ENCODE assay signal across 8 cellular contexts in the genomic region with DNA sequence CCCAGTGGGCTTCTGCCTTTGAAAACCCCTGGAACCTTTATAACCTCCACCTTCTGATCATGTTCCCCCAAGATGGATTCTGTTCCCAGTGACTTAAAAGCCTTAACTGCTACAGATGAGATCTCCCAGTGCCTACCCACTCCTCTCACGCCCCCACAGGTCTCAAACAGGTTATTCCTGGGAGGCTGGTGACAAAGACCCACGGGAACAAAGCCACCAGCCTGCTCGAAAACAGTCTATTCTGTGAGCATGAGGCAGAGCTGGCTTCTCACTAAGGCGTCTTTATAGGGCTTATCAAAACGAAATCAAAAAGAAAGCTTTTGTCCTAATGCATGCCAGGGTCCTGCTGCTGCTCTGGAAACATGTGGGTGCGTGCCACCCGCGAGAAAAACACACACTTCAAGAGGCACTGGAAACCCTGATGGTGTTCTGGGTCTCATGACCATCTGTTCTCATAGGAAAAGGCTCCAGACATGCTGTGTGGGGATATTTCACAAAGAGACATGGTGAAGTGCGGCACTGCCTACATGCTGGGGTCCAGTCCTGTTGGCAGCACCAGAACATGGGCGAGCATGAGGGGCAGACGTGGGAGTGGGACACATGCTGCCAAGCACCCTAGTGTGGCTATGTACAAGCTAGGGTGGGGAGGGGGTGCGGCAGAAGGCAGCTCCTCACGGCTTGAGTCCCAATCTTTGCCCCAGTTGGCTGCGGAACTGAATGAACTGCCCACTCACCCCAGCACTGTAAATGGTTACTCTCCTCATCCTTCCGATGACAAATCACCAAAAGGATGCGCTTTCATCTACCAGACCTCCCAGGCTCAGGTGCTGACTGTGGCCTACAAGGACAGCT.
DNase-seq lines count a peak whose midpoint lies in the region.

No MANE protein-coding gene starts in this region.

- CTCF ChIA-PET in activated naive CD4-positive, alpha-beta T cell treated with anti-CD3 and anti-CD28 coated beads, Interleukin-2, amount 10 ng/mL, durations not matched to agents 7 days and 5 days (lab: Charles Lee), result interaction anchor here (1.2 to 2.3 kb wide), 7 partner anchors 14 to 78 kb away, joined by 3 to 8 read pairs (median 5); no protein-coding TSS in a partner anchor

- DNase-seq in activated CD4-positive, alpha-beta T cell treated with anti-CD3 and anti-CD28 coated beads for 48 hours, result peak; percentile 36
- DNase-seq in activated CD4-positive, alpha-beta T cell treated with anti-CD3 and anti-CD28 coated beads for 4 hours, result no peak
- no peak for DNase-seq in activated naive CD4-positive, alpha-beta T cell treated with anti-CD3 and anti-CD28 coated beads, Interleukin-2, amount 10 ng/mL, durations not matched to agents 7 days and 5 days
- DNase-seq in AG20443 (ENCODE audit: low spot score), result no peak
- DNase-seq in C1 segment of cervical spinal cord (lab: John Stamatoyannopoulos, UW), result no peak
- DNase-seq in HCEC 1CT, result no peak

- no peak overlapping the region for H3K27ac ChIP-seq in iPS-20b (ENCODE audit: low read length)
- H3K27ac ChIP-seq in subcutaneous abdominal adipose tissue (ENCODE audit: low read depth, low read length), result peak overlapping the region; percentile 86

- H3K27me3 ChIP-seq in iPS-20b (ENCODE audit: insufficient read depth, low read length) (peaks cover 21% of the 10 kb centered on the region), subcutaneous abdominal adipose tissue (ENCODE audit: control insufficient read depth in 5 of 5, insufficient read depth in 4 of 5, low read length in 5 of 5) (peaks cover 0 to 5% (median 0%) of the 10 kb centered on the region in 5 donors)

- H3K9me3 Mint-ChIP-seq in activated naive CD4-positive, alpha-beta T cell treated with anti-CD3 and anti-CD28 coated beads, Interleukin-2, amount 10 ng/mL, durations not matched to agents 7 days and 5 days, result no peaks in the 10 kb centered on the region

- peaks cover 12% of the 10 kb centered on the region for H3K27me3 Mint-ChIP-seq in activated naive CD4-positive, alpha-beta T cell treated with anti-CD3 and anti-CD28 coated beads, Interleukin-2, amount 10 ng/mL, durations not matched to agents 7 days and 5 days

- H3K9ac ChIP-seq in iPS-20b (ENCODE audit: low read depth, low read length) (peak overlapping the region; percentile 78; the same call in 1 of the 2 replicates), subcutaneous abdominal adipose tissue (ENCODE audit: low read length in 5 of 5) (peak overlapping the region; percentile 63 to 96 (median 87))

- H3K27ac Mint-ChIP-seq in activated naive CD4-positive, alpha-beta T cell treated with anti-CD3 and anti-CD28 coated beads, Interleukin-2, amount 10 ng/mL, durations not matched to agents 7 days and 5 days, result peak overlapping the region; percentile 85

- H3K36me3 ChIP-seq in iPS-20b (ENCODE audit: insufficient read depth, low read depth, low read length) (peaks cover 13% of the 10 kb centered on the region), subcutaneous abdominal adipose tissue (ENCODE audit: control insufficient read depth in 5 of 5, insufficient read depth in 5 of 5, low read length in 5 of 5) (peaks cover 0 to 16% (median 5%) of the 10 kb centered on the region in 5 donors)

- H3K36me3 Mint-ChIP-seq in activated naive CD4-positive, alpha-beta T cell treated with anti-CD3 and anti-CD28 coated beads, Interleukin-2, amount 10 ng/mL, durations not matched to agents 7 days and 5 days, result peaks cover 34% of the 10 kb centered on the region

- H3K4me1 Mint-ChIP-seq in activated naive CD4-positive, alpha-beta T cell treated with anti-CD3 and anti-CD28 coated beads, Interleukin-2, amount 10 ng/mL, durations not matched to agents 7 days and 5 days, result peaks cover 74% of the 10 kb centered on the region

- H3K4me1 ChIP-seq in iPS-20b (ENCODE audit: insufficient read depth, low read length), result peaks cover 21% of the 10 kb centered on the region
- H3K4me1 ChIP-seq in subcutaneous abdominal adipose tissue (ENCODE audit: control insufficient read depth in 5 of 5, insufficient read depth in 5 of 5, low read length in 5 of 5), result peaks cover 20 to 78% (median 73%) of the 10 kb centered on the region in 5 donors

- H3K4me3 ChIP-seq in iPS-20b (ENCODE audit: low read length) (peak overlapping the region; percentile 82), subcutaneous abdominal adipose tissue (ENCODE audit: low read depth in 1 of 5, low read length in 5 of 5) (peak overlapping the region; percentile 84 to 98 (median 93))

- H3K9me3 ChIP-seq in iPS-20b (ENCODE audit: insufficient read depth, low read depth, low read length) (no peaks in the 10 kb centered on the region), subcutaneous abdominal adipose tissue (ENCODE audit: control insufficient read depth in 5 of 5, low read length in 5 of 5) (no peaks in the 10 kb centered on the region)

- peak overlapping the region; percentile 92 for H3K4me3 Mint-ChIP-seq in activated naive CD4-positive, alpha-beta T cell treated with anti-CD3 and anti-CD28 coated beads, Interleukin-2, amount 10 ng/mL, durations not matched to agents 7 days and 5 days
